In genomic region chr22:42720263-42721044, GRCh38 we compare ENCODE assay signal across 8 cellular contexts. TPM values are rescaled to one million over a fixed set of nuclear protein-coding genes. Genes with fewer than 3 reads are reported as not detected.
DNase-seq lines count a peak whose midpoint lies in the region; ATAC-seq and TF ChIP-seq lines count a peak whose summit lies in the region.

A4GALT (minus strand) TSS chr22:42720870; CDS start chr22:42693951, 26,919 bp downstream.

- intact Hi-C loops in HCT116 (cut with micrococcal nuclease), result no loop called here
- intact Hi-C loops in adrenal gland (cut with DNase I), result no loop called here

- H3K27ac ChIP-seq in HCT116 (ENCODE audit: low read depth, low read length), result peak within 1 kb of the TSS; percentile 68; the same call in 1 of the 2 replicates
- peak within 1 kb of the TSS in 4 of 5 donors; percentile 10 to 72 (median 64) for H3K27ac ChIP-seq in adrenal gland
- H3K27ac ChIP-seq in skeletal muscle tissue (ENCODE audit: low read depth, low read length), result peak within 1 kb of the TSS; percentile 77

- DNase-seq in AG09309 (ENCODE audit: low read depth) (no peak), HCT116 (ENCODE audit: low read depth, low spot score) (no peak), adrenal gland (no peak), NCI-H1105 treated with DMSO at 0.1 percent for 48 hours (lab: John Stamatoyannopoulos, UW) (no peak), COLO829 (ENCODE audit: low spot score) (no peak)

- POLR2A ChIA-PET in HCT116 (lab: Charles Lee), result no interaction called here

- H3K4me3 ChIP-seq in AG09309 (ENCODE audit: control insufficient read depth, low read depth, low read length) (peak within 1 kb of the TSS; percentile 47), HCT116 (replicated peaks in 1 of 2; ENCODE audit: low read depth in 1 of 2, low read length in 2 of 2) (peak within 1 kb of the TSS; percentile 64 to 79), adrenal gland (peak within 1 kb of the TSS; percentile 27 to 89 (median 40)), iPS-11a (ENCODE audit: low read depth, low read length) (peak within 1 kb of the TSS; percentile 66), skeletal muscle tissue (ENCODE audit: low read length in 3 of 3) (peak within 1 kb of the TSS; percentile 75 to 80 (median 79))

- no peak for TF ChIP-seq POLR2A in HCT116 (IDR thresholded peaks at IDR 0.05; ENCODE audit: borderline replicate concordance, extremely low read depth, insufficient read depth, insufficient read length)
- no peak for TF ChIP-seq POLR2A in adrenal gland (IDR thresholded peaks at IDR 0.05)

- RAD21 ChIA-PET in HCT116 (lab: Charles Lee; ENCODE audit: low non-redundant PET in 1 of 2, low total read pairs in 2 of 2, uncharacterized antibody in 2 of 2, unreplicated experiment in 2 of 2), result no interaction called here

- H3K27me3 ChIP-seq in HCT116 (ENCODE audit: insufficient read depth, low read length) (no peaks in the 10 kb centered on the region), adrenal gland (no peaks in the 10 kb centered on the region), skeletal muscle tissue (ENCODE audit: control insufficient read depth in 3 of 3, insufficient read depth in 3 of 3, low read length in 3 of 3) (no peaks in the 10 kb centered on the region)

- H3K36me3 ChIP-seq in HCT116 (ENCODE audit: control insufficient read depth in 1 of 2, insufficient read depth in 2 of 2, low read length in 2 of 2) (no peaks in the 10 kb centered on the region), adrenal gland (replicated peaks in 1 of 2) (no peaks in the 10 kb centered on the region), skeletal muscle tissue (ENCODE audit: control insufficient read depth in 3 of 3, insufficient read depth in 3 of 3, low read length in 3 of 3) (peaks cover 0 to 2% (median 0%) of the 10 kb centered on the region in 3 donors)

- H3K4me1 ChIP-seq in HCT116 (ENCODE audit: control insufficient read depth in 1 of 2, insufficient read depth in 2 of 2, low read length in 2 of 2), result peaks cover 31 to 52% of the 10 kb centered on the region in 2 experiments
- peaks cover 4 to 9% of the 10 kb centered on the region in 2 donors for H3K4me1 ChIP-seq in adrenal gland (replicated peaks in 1 of 2)
- peaks cover 25 to 42% (median 29%) of the 10 kb centered on the region in 3 donors for H3K4me1 ChIP-seq in skeletal muscle tissue (ENCODE audit: control insufficient read depth in 3 of 3, insufficient read depth in 3 of 3, low read length in 3 of 3)

- peak within 1 kb of the TSS; percentile 99 for H2AFZ ChIP-seq in HCT116 (ENCODE audit: low read depth, low read length, poor library complexity, severe bottlenecking)

- H3K79me2 ChIP-seq in HCT116 (ENCODE audit: insufficient read depth, low read length), result peaks cover 15% of the 10 kb centered on the region; the same call in 1 of the 2 replicates

- H3K9ac ChIP-seq in HCT116 (ENCODE audit: low read length), result peak within 1 kb of the TSS; percentile 67
- H3K9ac ChIP-seq in skeletal muscle tissue (ENCODE audit: low read depth in 1 of 3, low read length in 3 of 3), result peak within 1 kb of the TSS; percentile 80 to 88 (median 83)

- H3K9me3 ChIP-seq in HCT116 (ENCODE audit: control insufficient read depth in 1 of 2, insufficient read depth in 1 of 2, low read depth in 1 of 2, low read length in 2 of 2) (no peaks in the 10 kb centered on the region), adrenal gland (replicated peaks in 1 of 3) (no peaks in the 10 kb centered on the region), skeletal muscle tissue (ENCODE audit: control insufficient read depth in 3 of 3, low read length in 3 of 3) (no peaks in the 10 kb centered on the region)

- peak within 1 kb of the TSS; percentile 99 for H3K4me2 ChIP-seq in HCT116 (ENCODE audit: low read length)

- H4K20me1 ChIP-seq in HCT116 (ENCODE audit: insufficient read depth), result no peaks in the 10 kb centered on the region

- no peaks in the 10 kb centered on the region for H3K9me2 ChIP-seq in HCT116 (ENCODE audit: insufficient read depth)

- peak; percentile 82 for ATAC-seq in HCT116
- ATAC-seq in GM19023 (IDR thresholded peaks at IDR 0.05; ENCODE audit: unreplicated experiment), result no peak

- TF ChIP-seq CTCF in AG09309 (IDR thresholded peaks at IDR 0.05; ENCODE audit: control insufficient read depth, insufficient read depth, low read depth, low read length, missing control alignments) (no peak), HCT116 (IDR thresholded peaks at IDR 0.05 in 2 of 3, conservative IDR thresholded peaks at IDR 0.05 in 1 of 3; ENCODE audit: borderline replicate concordance in 1 of 3, insufficient read depth in 1 of 3, low read depth in 2 of 3, low read length in 2 of 3) (no peak), adrenal gland (IDR thresholded peaks at IDR 0.05) (no peak)

- TF ChIP-seq RAD21 in HCT116 (IDR thresholded peaks at IDR 0.05; ENCODE audit: low read depth), result no peak

- WGBS in adrenal gland, 4 donors, result 1 to 2% (median 1%) methylated on average over 20 to 92 of the region's 104 CpGs; no CpG with 5 or more reads in 1 of the 4 donors

- CTCF ChIA-PET in HCT116 (lab: Charles Lee), result no interaction called here

- BruUV-seq in HCT116 (replicated peaks; lab: Mats Ljungman, UMichigan), result no TSS peak

TF ChIP-seq in HCT116, 20 proteins besides CTCF, POLR2A, EP300 and RAD21:
- TF ChIP-seq ZBTB33 (IDR thresholded peaks at IDR 0.05; ENCODE audit: extremely low read depth, insufficient replicate concordance, low read length) (no peak), POLR2AphosphoS5 (IDR thresholded peaks at IDR 0.05; ENCODE audit: low read depth, low read length) (peak; percentile 65), ELF1 (IDR thresholded peaks at IDR 0.05; ENCODE audit: borderline replicate concordance, low read depth) (no peak), MAX (IDR thresholded peaks at IDR 0.05) (no peak), ZFX (IDR thresholded peaks at IDR 0.05) (peak; percentile 56; the same call in 1 of the 2 replicates), EZH2phosphoT487 (IDR thresholded peaks at IDR 0.05; ENCODE audit: borderline replicate concordance) (no peak), EZH2 (IDR thresholded peaks at IDR 0.05) (no peak), CEBPB (IDR thresholded peaks at IDR 0.05; ENCODE audit: low read depth) (no peak), CBX3 (IDR thresholded peaks at IDR 0.05; ENCODE audit: low read depth) (no peak), REST (IDR thresholded peaks at IDR 0.05; ENCODE audit: low read depth) (no peak), YY1 (IDR thresholded peaks at IDR 0.05; ENCODE audit: extremely low read depth, insufficient replicate concordance, low read depth, low read length) (no peak), SRF (IDR thresholded peaks at IDR 0.05; ENCODE audit: low read depth) (no peak)

RNA-seq across cellular contexts. Expression of gene A4GALT, which starts in this region (rescaled TPM):
- 16.0 TPM for total RNA-seq in HCT116 (2021; ENCODE audit: unreplicated experiment)
- polyA plus RNA-seq in HCT116 (2012), result 14.2 and 14.3 TPM in 2 replicates
- 10 to 100 TPM in 7 of 8 donors, 1 to 10 TPM in 1; 2.7 to 29.8 (median 18.2) TPM for total RNA-seq in adrenal gland
- polyA plus RNA-seq in adrenal gland, result 10 to 100 TPM in 2 of 3 donors, 1 to 10 TPM in 1; 4.2 to 21.5 (median 17.8) TPM
- total RNA-seq in skeletal muscle tissue, result 18.3 TPM
